Comparison of ENCODE assay signal across 24 cellular contexts in genomic region chr13:94664889-94665288, GRCh38. TPM values are rescaled to one million over a fixed set of nuclear protein-coding genes. Genes with fewer than 3 reads are reported as not detected.
"Had no signal": no experiment of that assay in that cellular context is flagged by ENCODE, and none has a peak within 500 bp of the region (broad histone marks: within the 10 kb centered on the region; RNA-seq: fewer than 3 reads in every experiment).

No MANE protein-coding gene starts in this region.

- ATAC-seq: left colon; left ventricle myocardium superior; naive thymus-derived CD4-positive, alpha-beta T cell; psoas muscle; right lobe of liver; stimulated activated memory B cell treated with anti-CD40 and anti-IgM and Interleukin-4, amounts not matched to agents 10 μg/mL and 1 μg/mL and 100 μg/mL, for 72 hours had no signal

- H3K4me3 Mint-ChIP-seq: dendritic cell treated with granulocyte-macrophage colony-stimulating factor and Interleukin-4, amounts not matched to agents 40 ng/mL and 50 ng/mL, for 4 days; endodermal cell; naive thymus-derived CD4-positive, alpha-beta T cell; nephron progenitor cell; stimulated activated memory B cell treated with anti-CD40 and anti-IgM and Interleukin-4, amounts not matched to agents 10 μg/mL and 1 μg/mL and 100 μg/mL, for 72 hours; stimulated activated naive CD8-positive, alpha-beta T cell treated with anti-CD3 and anti-CD28 coated beads, Interleukin-15, Interleukin-2, amounts not matched to agents 100 ng/mL and 50 ng/mL, for 24 hours had no signal

- H3K9me3 Mint-ChIP-seq: dendritic cell treated with granulocyte-macrophage colony-stimulating factor and Interleukin-4, amounts not matched to agents 40 ng/mL and 50 ng/mL, for 4 days; endodermal cell; nephron progenitor cell had no signal

- H3K27ac Mint-ChIP-seq: dendritic cell treated with granulocyte-macrophage colony-stimulating factor and Interleukin-4, amounts not matched to agents 40 ng/mL and 50 ng/mL, for 4 days; endodermal cell; naive thymus-derived CD4-positive, alpha-beta T cell; nephron progenitor cell; stimulated activated memory B cell treated with anti-CD40 and anti-IgM and Interleukin-4, amounts not matched to agents 10 μg/mL and 1 μg/mL and 100 μg/mL, for 72 hours; stimulated activated naive CD8-positive, alpha-beta T cell treated with anti-CD3 and anti-CD28 coated beads, Interleukin-15, Interleukin-2, amounts not matched to agents 100 ng/mL and 50 ng/mL, for 24 hours had no signal

- H3K36me3 Mint-ChIP-seq: naive thymus-derived CD4-positive, alpha-beta T cell; stimulated activated memory B cell treated with anti-CD40 and anti-IgM and Interleukin-4, amounts not matched to agents 10 μg/mL and 1 μg/mL and 100 μg/mL, for 72 hours had no signal

- DNase-seq: effector CD4-positive, alpha-beta T cell; endodermal cell; foreskin melanocyte; head of caudate nucleus; left colon; left ventricle myocardium superior; mesenchymal stem cell; naive thymus-derived CD4-positive, alpha-beta T cell; nephron progenitor cell; psoas muscle; retina; right lobe of liver; stimulated activated CD4-positive, alpha-beta T cell treated with anti-CD3 and anti-CD28 coated beads, Interleukin-15, amount 100 ng/mL, for 24 hours; stimulated activated CD4-positive, alpha-beta T cell treated with anti-CD3 and anti-CD28 coated beads, Interleukin-1b, Interleukin-23, amount 100 ng/mL, for 48 hours; stimulated activated CD4-positive, alpha-beta T cell treated with anti-CD3 and anti-CD28 coated beads, Interleukin-4, amount 100 ng/mL, for 24 hours; tibial artery; upper lobe of left lung; uterus had no signal

RNA-seq across cellular contexts. Expression of gene SOX21, which starts 47.5 kb away (rescaled TPM):
- total RNA-seq: endothelial cell of umbilical vein; kidney epithelial cell; left colon; left ventricle myocardium superior; naive thymus-derived CD4-positive, alpha-beta T cell; osteoblast; psoas muscle; right lobe of liver had no signal
